ENCODE assay signal across 14 cellular contexts in the genomic region with DNA sequence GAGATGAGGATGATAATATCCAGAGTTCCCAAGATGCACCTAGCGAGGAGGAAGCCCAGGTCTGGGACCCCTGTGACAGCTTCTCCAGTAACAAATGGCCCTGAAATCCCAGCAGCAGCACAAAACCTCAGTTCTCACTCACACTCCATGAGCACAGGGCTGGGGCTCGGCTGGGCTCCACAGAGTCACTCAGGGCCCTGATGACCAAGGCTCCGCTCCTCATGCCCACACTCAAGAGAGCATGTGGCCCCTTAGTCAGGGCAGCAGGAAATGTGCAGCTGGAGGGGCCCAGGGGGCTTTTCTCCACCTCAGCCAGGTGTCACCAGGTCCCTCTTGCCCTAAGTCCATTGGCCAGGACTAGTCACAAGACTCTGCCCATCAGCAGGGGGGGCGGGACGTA.
A peak's percentile ranks its signal among the peaks of the same experiment; 100 is the strongest.
DNase-seq lines count a peak whose midpoint lies in the region; TF ChIP-seq lines count a peak whose summit lies in the region.
"Had no signal": no experiment of that assay in that cellular context is flagged by ENCODE, and none has a peak within 500 bp of the region (broad histone marks: within the 10 kb centered on the region; RNA-seq: fewer than 3 reads in every experiment).

No MANE protein-coding gene starts in this region.

- H3K27me3 Mint-ChIP-seq in endodermal cell (ENCODE audit: insufficient read depth) (peaks cover 2% of the 10 kb centered on the region), osteocyte (ENCODE audit: unreplicated experiment) (no peaks in the 10 kb centered on the region)

- no peaks in the 10 kb centered on the region for H3K9me2 ChIP-seq in Loucy (replicated peaks; ENCODE audit: low read depth, low read length)

- H3K4me1 Mint-ChIP-seq in endodermal cell = no peaks in the 10 kb centered on the region
- H3K4me1 Mint-ChIP-seq in osteocyte (ENCODE audit: unreplicated experiment) = no peaks in the 10 kb centered on the region

- no peak overlapping the region for H2AFZ ChIP-seq in Loucy (ENCODE audit: low read length)
- H2AFZ ChIP-seq: GM23338 had no signal

- 88 to 92% methylated on average over 3 to 5 of the region's 5 CpGs for WGBS in endodermal cell (ENCODE audit: insufficient coverage in 1 of 2, insufficient read length in 1 of 2), 2 experiments

- no peak overlapping the region for H3K4me3 Mint-ChIP-seq in endodermal cell
- no peak overlapping the region for H3K4me3 Mint-ChIP-seq in osteocyte (ENCODE audit: unreplicated experiment)
- H3K4me3 Mint-ChIP-seq: CD4-positive, alpha-beta memory T cell; GM23338; HFFc6 had no signal

- H3K36me3 Mint-ChIP-seq in endodermal cell (ENCODE audit: low read depth) (no peaks in the 10 kb centered on the region), osteocyte (ENCODE audit: unreplicated experiment) (no peaks in the 10 kb centered on the region)
- H3K36me3 Mint-ChIP-seq: CD4-positive, alpha-beta memory T cell had no signal

- no peak overlapping the region for H3K27ac ChIP-seq in endodermal cell (ENCODE audit: low read depth, low read length)

- H3K36me3 ChIP-seq in Loucy (ENCODE audit: insufficient read depth, low read length) (peaks cover 50% of the 10 kb centered on the region; the same call in 1 of the 2 replicates), endodermal cell (ENCODE audit: control insufficient read depth, insufficient read depth, low read length) (no peaks in the 10 kb centered on the region)
- H3K36me3 ChIP-seq: HAP-1 had no signal

- H3F3A ChIP-seq in Loucy (ENCODE audit: low read depth) = no peaks in the 10 kb centered on the region

- no peak overlapping the region for H3K9ac ChIP-seq in Loucy (ENCODE audit: low read depth, low read length, poor library complexity, severe bottlenecking)
- no peak overlapping the region for H3K9ac ChIP-seq in endodermal cell (ENCODE audit: extremely low read depth, low read length, poor library complexity, severe bottlenecking)

- H3K4me3 ChIP-seq in Loucy (ENCODE audit: low read length, poor library complexity, severe bottlenecking) (no peak overlapping the region), endodermal cell (ENCODE audit: low read length) (no peak overlapping the region)
- H3K4me3 ChIP-seq: GM23338, HAP-1 had no signal

- H3K9me3 Mint-ChIP-seq in endodermal cell (peaks cover 3% of the 10 kb centered on the region), osteocyte (ENCODE audit: unreplicated experiment) (peaks cover 3% of the 10 kb centered on the region)
- H3K9me3 Mint-ChIP-seq: GM23338 had no signal

- no peaks in the 10 kb centered on the region for H3K9me3 ChIP-seq in Loucy (ENCODE audit: insufficient read depth, low read depth, low read length)
- H3K9me3 ChIP-seq in endodermal cell (ENCODE audit: control insufficient read depth, low read length) = no peaks in the 10 kb centered on the region
- H3K9me3 ChIP-seq: HAP-1 had no signal

- no peak overlapping the region for H3K27ac Mint-ChIP-seq in endodermal cell
- H3K27ac Mint-ChIP-seq in osteocyte (ENCODE audit: unreplicated experiment) = no peak overlapping the region
- H3K27ac Mint-ChIP-seq: GM23338, HFFc6 had no signal

- H4K20me1 ChIP-seq in Loucy (ENCODE audit: insufficient read depth, low read length, poor library complexity, severe bottlenecking) = peaks cover 47% of the 10 kb centered on the region

- H3K79me2 ChIP-seq in Loucy (ENCODE audit: insufficient read depth, low read length) = peaks cover 49% of the 10 kb centered on the region

- H3K27me3 ChIP-seq in Loucy (ENCODE audit: insufficient read depth, low read length, poor library complexity, severe bottlenecking) (no peaks in the 10 kb centered on the region), endodermal cell (ENCODE audit: control insufficient read depth, insufficient read depth, low read length, poor library complexity, severe bottlenecking) (no peaks in the 10 kb centered on the region)

- peak overlapping the region; percentile 24 for H3K4me2 ChIP-seq in Loucy (ENCODE audit: low read depth, low read length, poor library complexity, severe bottlenecking)
- H3K4me2 ChIP-seq: GM23338 had no signal

- DNase-seq in endodermal cell (peak; percentile 42), osteocyte (ENCODE audit: extremely low spot score, unreplicated experiment) (peak; percentile 68), KG1 (lab: John Stamatoyannopoulos, UW) (no peak), NCI-H2107 (lab: John Stamatoyannopoulos, UW) (no peak)
- DNase-seq in stimulated activated naive CD4-positive, alpha-beta T cell treated with Interleukin-2 at 50 U/mL for 16 hours (lab: John Stamatoyannopoulos, UW) = no peak
- DNase-seq: C1 segment of cervical spinal cord; CD4-positive, alpha-beta memory T cell; COR-L47; DMS153; DND-41; HFFc6 had no signal

- TF ChIP-seq CTCF in Loucy (conservative IDR thresholded peaks at IDR 0.05; ENCODE audit: low read length) (no peak), endodermal cell (conservative IDR thresholded peaks at IDR 0.05) (no peak), osteocyte (IDR thresholded peaks at IDR 0.05) (no peak)

- H3K4me1 ChIP-seq in Loucy (ENCODE audit: insufficient read depth, low read length, poor library complexity, severe bottlenecking) = peaks cover 22% of the 10 kb centered on the region
- H3K4me1 ChIP-seq in endodermal cell (ENCODE audit: control insufficient read depth, insufficient read depth, low read length) = no peaks in the 10 kb centered on the region
- H3K4me1 ChIP-seq: HAP-1 had no signal

Comparison
In these comparisons a context has a peak if more than half of its experiments do, and no peak if none do; other contexts are left out.
1. DNase-seq: peak in endodermal cell (single experiment) and osteocyte (single experiment); none in KG1 (single experiment), NCI-H2107 (single experiment) and stimulated activated naive CD4-positive, alpha-beta T cell treated with Interleukin-2 at 50 U/mL for 16 hours (single experiment).